In genomic region chr7:121046893-121047468, GRCh38 we compare ENCODE assay signal across 1 cellular context.
TF ChIP-seq lines count a peak whose summit lies in the region.

No MANE protein-coding gene starts in this region.

TF ChIP-seq in K562, 482 proteins besides CTCF, POLR2A, EP300 and RAD21 (continued from another document and continues in another):
- TF ChIP-seq ZBTB2 (IDR thresholded peaks at IDR 0.05) (no peak), OTX1 (CRISPR knock-in tag; IDR thresholded peaks at IDR 0.05) (no peak), ZNF282 (CRISPR knock-in tag; IDR thresholded peaks at IDR 0.05) (no peak), FOXJ3 (CRISPR knock-in tag; IDR thresholded peaks at IDR 0.05) (no peak), ZNF277 (CRISPR knock-in tag; IDR thresholded peaks at IDR 0.05; ENCODE audit: borderline replicate concordance) (no peak), ELK1 (CRISPR knock-in tag; IDR thresholded peaks at IDR 0.05) (no peak), MEIS2 (IDR thresholded peaks at IDR 0.05; ENCODE audit: partially characterized antibody) (peak; percentile 80), XRCC4 (IDR thresholded peaks at IDR 0.05; ENCODE audit: extremely low read depth, insufficient read depth, insufficient read length) (no peak), BDP1 (IDR thresholded peaks at IDR 0.05; ENCODE audit: insufficient read depth, insufficient read length) (no peak), ZNF696 (CRISPR knock-in tag; conservative IDR thresholded peaks at IDR 0.05) (no peak), BRF2 (IDR thresholded peaks at IDR 0.05; ENCODE audit: borderline replicate concordance, insufficient read depth, insufficient read length) (no peak), TAF7 (tag; IDR thresholded peaks at IDR 0.05) (no peak), ETS2 (tag; IDR thresholded peaks at IDR 0.05; ENCODE audit: borderline replicate concordance, poor library complexity, severe bottlenecking) (no peak), NCOA4 (IDR thresholded peaks at IDR 0.05; ENCODE audit: partially characterized antibody) (no peak), NR2F6 (CRISPR knock-in tag; IDR thresholded peaks at IDR 0.05) (no peak), BACH1 (tag; IDR thresholded peaks at IDR 0.05) (no peak), NR1H2 (CRISPR knock-in tag; IDR thresholded peaks at IDR 0.05) (no peak), CREM (IDR thresholded peaks at IDR 0.05; ENCODE audit: low read depth) (no peak), PURB (CRISPR knock-in tag; IDR thresholded peaks at IDR 0.05; ENCODE audit: low read depth) (no peak), RNF219 (CRISPR knock-in tag; IDR thresholded peaks at IDR 0.05) (no peak), L3MBTL2 (IDR thresholded peaks at IDR 0.05) (no peak; the same call in 1 of the 2 replicates), RCOR1 (IDR thresholded peaks at IDR 0.05; ENCODE audit: borderline replicate concordance in 1 of 2, low read depth in 2 of 2, low read length in 2 of 2) (peak in 1 of 2 experiments; percentile 78; a peak in 2 of 4 replicates), FOXP4 (CRISPR knock-in tag; IDR thresholded peaks at IDR 0.05; ENCODE audit: borderline replicate concordance) (no peak), USF1 (CRISPR knock-in tag; IDR thresholded peaks at IDR 0.05) (no peak), KLF13 (tag; IDR thresholded peaks at IDR 0.05; ENCODE audit: borderline replicate concordance, low read depth) (0 out of 2 replicates have a peak, but pooled peaks have one; percentile 15), ETV1 (tag; conservative IDR thresholded peaks at IDR 0.05; ENCODE audit: low read depth) (no peak), ASH1L (IDR thresholded peaks at IDR 0.05; ENCODE audit: borderline replicate concordance, low read depth, partially characterized antibody) (no peak), POLR2B (IDR thresholded peaks at IDR 0.05; ENCODE audit: low read depth, partially characterized antibody) (no peak), PTRF (tag; IDR thresholded peaks at IDR 0.05) (no peak), GTF2E2 (tag; IDR thresholded peaks at IDR 0.05) (no peak), RBM15 (IDR thresholded peaks at IDR 0.05; ENCODE audit: insufficient read depth, low read length) (no peak), CREBBP (IDR thresholded peaks at IDR 0.05; ENCODE audit: low read depth, low read length) (no peak), ZSCAN32 (CRISPR knock-in tag; IDR thresholded peaks at IDR 0.05) (no peak), ZNF316 (IDR thresholded peaks at IDR 0.05) (no peak), RBM39 (optimal IDR thresholded peaks at IDR 0.05; ENCODE audit: low read depth, low read length) (no peak), KDM4B (IDR thresholded peaks at IDR 0.05; ENCODE audit: borderline replicate concordance in 2 of 2, low read depth in 1 of 2) (peak in 1 of 2 experiments; percentile 89; a peak in 1 of 4 replicates), ZNF184 (CRISPR knock-in tag; IDR thresholded peaks at IDR 0.05) (no peak), BRF1 (IDR thresholded peaks at IDR 0.05; ENCODE audit: borderline replicate concordance, extremely low read depth, insufficient read length) (no peak), MAFG (tag; conservative IDR thresholded peaks at IDR 0.05) (no peak), SETDB1 (IDR thresholded peaks at IDR 0.05; ENCODE audit: low read length) (no peak), RB1 (IDR thresholded peaks at IDR 0.05; ENCODE audit: low read depth) (no peak), IRF2 (CRISPR knock-in tag; IDR thresholded peaks at IDR 0.05) (no peak), TEAD4 (IDR thresholded peaks at IDR 0.05; ENCODE audit: low read length) (peak; percentile 93), TEAD4 (CRISPR knock-in tag; IDR thresholded peaks at IDR 0.05; ENCODE audit: borderline replicate concordance) (no peak), MAX (CRISPR knock-in tag; IDR thresholded peaks at IDR 0.05) (no peak), TSC22D4 (tag; IDR thresholded peaks at IDR 0.05) (no peak), NR2C1 (IDR thresholded peaks at IDR 0.05) (no peak), NR2C1 (tag; IDR thresholded peaks at IDR 0.05) (no peak), GABPB1 (CRISPR knock-in tag; IDR thresholded peaks at IDR 0.05) (no peak), FOS (IDR thresholded peaks at IDR 0.05; ENCODE audit: extremely low read depth, insufficient read length) (no peak), ZFP30 (CRISPR knock-in tag; IDR thresholded peaks at IDR 0.05; ENCODE audit: borderline replicate concordance) (no peak), ZNF12 (CRISPR knock-in tag; IDR thresholded peaks at IDR 0.05) (no peak), ZNF76 (CRISPR knock-in tag; IDR thresholded peaks at IDR 0.05; ENCODE audit: borderline replicate concordance) (no peak), FOXK1 (CRISPR knock-in tag; IDR thresholded peaks at IDR 0.05; ENCODE audit: borderline replicate concordance) (no peak), ADNP (tag; IDR thresholded peaks at IDR 0.05) (peak; percentile 69; the same call in 1 of the 2 replicates), PCBP2 (IDR thresholded peaks at IDR 0.05; ENCODE audit: low read depth, low read length, poor library complexity, severe bottlenecking) (no peak), DNMT1 (IDR thresholded peaks at IDR 0.05) (no peak), KLF10 (CRISPR knock-in tag; IDR thresholded peaks at IDR 0.05) (no peak), TSHZ1 (CRISPR knock-in tag; IDR thresholded peaks at IDR 0.05) (no peak), LEF1 (IDR thresholded peaks at IDR 0.05) (peak; percentile 72; the same call in 1 of the 2 replicates), ZZZ3 (IDR thresholded peaks at IDR 0.05) (no peak), FOXJ2 (tag; IDR thresholded peaks at IDR 0.05) (peak; percentile 57; the same call in 1 of the 2 replicates), SRSF9 (IDR thresholded peaks at IDR 0.05; ENCODE audit: borderline replicate concordance, low read depth, low read length) (no peak), GTF2B (IDR thresholded peaks at IDR 0.05; ENCODE audit: extremely low read depth, insufficient read length) (no peak)
